ENCODE assay signal across 8 cellular contexts in genomic region chr1:62962794-62963776, GRCh38.
DNase-seq lines count a peak whose midpoint lies in the region; ATAC-seq and TF ChIP-seq lines count a peak whose summit lies in the region.

No MANE protein-coding gene starts in this region.

- peak; percentile 74 for TF ChIP-seq CTCF in cardiac muscle cell (IDR thresholded peaks at IDR 0.05; ENCODE audit: low read depth, low read length)
- peak; percentile 84 for TF ChIP-seq CTCF in chondrocyte (IDR thresholded peaks at IDR 0.05)

- H3K27me3 Mint-ChIP-seq in chondrocyte (ENCODE audit: low read depth) = peaks cover 6% of the 10 kb centered on the region
- peaks cover 3 to 9% of the 10 kb centered on the region in 2 donors for H3K27me3 Mint-ChIP-seq in CD4-positive, alpha-beta memory T cell
- peaks cover 43% of the 10 kb centered on the region for H3K27me3 Mint-ChIP-seq in stimulated activated memory B cell treated with anti-CD40 and anti-IgM and Interleukin-4, amounts not matched to agents 10 μg/mL and 1 μg/mL and 100 μg/mL, for 72 hours

- CTCF ChIA-PET in CD4-positive, alpha-beta memory T cell (lab: Charles Lee; ENCODE audit: partially characterized antibody) = interaction anchor here (1.3 kb wide), 1 partner anchor 8 kb away, joined by 4 read pairs; no protein-coding TSS in a partner anchor

- no peaks in the 10 kb centered on the region for H3K9me3 ChIP-seq in cardiac muscle cell (ENCODE audit: low read depth)
- H3K9me3 ChIP-seq in CD4-positive, alpha-beta memory T cell (ENCODE audit: control insufficient read depth in 1 of 2, low read length in 2 of 2) = no peaks in the 10 kb centered on the region

- peaks cover 6% of the 10 kb centered on the region for H3K4me1 Mint-ChIP-seq in chondrocyte (ENCODE audit: low read depth)
- no peaks in the 10 kb centered on the region for H3K4me1 Mint-ChIP-seq in CD4-positive, alpha-beta memory T cell
- no peaks in the 10 kb centered on the region for H3K4me1 Mint-ChIP-seq in stimulated activated memory B cell treated with anti-CD40 and anti-IgM and Interleukin-4, amounts not matched to agents 10 μg/mL and 1 μg/mL and 100 μg/mL, for 72 hours

- no peak overlapping the region for H3K4me3 Mint-ChIP-seq in chondrocyte (ENCODE audit: unreplicated experiment)
- H3K4me3 Mint-ChIP-seq in CD4-positive, alpha-beta memory T cell = no peak overlapping the region
- H3K4me3 Mint-ChIP-seq in stimulated activated memory B cell treated with anti-CD40 and anti-IgM and Interleukin-4, amounts not matched to agents 10 μg/mL and 1 μg/mL and 100 μg/mL, for 72 hours = no peak overlapping the region

- H3K27ac Mint-ChIP-seq in chondrocyte (ENCODE audit: unreplicated experiment) = no peak overlapping the region
- H3K27ac Mint-ChIP-seq in CD4-positive, alpha-beta memory T cell = no peak overlapping the region
- H3K27ac Mint-ChIP-seq in stimulated activated memory B cell treated with anti-CD40 and anti-IgM and Interleukin-4, amounts not matched to agents 10 μg/mL and 1 μg/mL and 100 μg/mL, for 72 hours = no peak overlapping the region

- ATAC-seq in HG02623 (IDR thresholded peaks at IDR 0.05; ENCODE audit: unreplicated experiment) = peak; percentile 72
- no peak for ATAC-seq in stimulated activated memory B cell treated with anti-CD40 and anti-IgM and Interleukin-4, amounts not matched to agents 10 μg/mL and 1 μg/mL and 100 μg/mL, for 72 hours

- no peaks in the 10 kb centered on the region for H3K27me3 ChIP-seq in cardiac muscle cell
- no peaks in the 10 kb centered on the region for H3K27me3 ChIP-seq in CD4-positive, alpha-beta memory T cell (ENCODE audit: insufficient read depth, low read length)

- no peaks in the 10 kb centered on the region for H3K9me3 Mint-ChIP-seq in chondrocyte (ENCODE audit: low read depth)
- peaks cover 0 to 3% (median 0%) of the 10 kb centered on the region in 8 donors for H3K9me3 Mint-ChIP-seq in CD4-positive, alpha-beta memory T cell
- no peaks in the 10 kb centered on the region for H3K9me3 Mint-ChIP-seq in stimulated activated memory B cell treated with anti-CD40 and anti-IgM and Interleukin-4, amounts not matched to agents 10 μg/mL and 1 μg/mL and 100 μg/mL, for 72 hours

- intact Hi-C loops in cardiac septum (cut with DNase I) = loop anchor here (5.0 kb wide), 1 partner anchor 109 kb away; no protein-coding TSS in a partner anchor
- intact Hi-C loops in CD4-positive, alpha-beta memory T cell (cut with micrococcal nuclease) = no loop called here

- H3K36me3 Mint-ChIP-seq in chondrocyte (ENCODE audit: low read depth) = no peaks in the 10 kb centered on the region
- H3K36me3 Mint-ChIP-seq in CD4-positive, alpha-beta memory T cell = no peaks in the 10 kb centered on the region
- no peaks in the 10 kb centered on the region for H3K36me3 Mint-ChIP-seq in stimulated activated memory B cell treated with anti-CD40 and anti-IgM and Interleukin-4, amounts not matched to agents 10 μg/mL and 1 μg/mL and 100 μg/mL, for 72 hours

- DNase-seq in cardiac muscle cell (ENCODE audit: low read depth in 1 of 2, low spot score in 1 of 2) = peak; percentile 72 to 73
- no peak for DNase-seq in cardiac septum (ENCODE audit: low spot score)
- DNase-seq in NCI-H748 treated with DMSO at 0.1 percent for 48 hours (lab: John Stamatoyannopoulos, UW) = peak; percentile 25
- no peak for DNase-seq in chondrocyte (ENCODE audit: low spot score)
- DNase-seq in lung microvascular endothelial cell (ENCODE audit: low read depth in 2 of 2) = peak; percentile 54 to 55
- DNase-seq in CD4-positive, alpha-beta memory T cell = no peak

- H3K4me1 ChIP-seq in cardiac muscle cell (ENCODE audit: low read depth) = no peaks in the 10 kb centered on the region
- no peaks in the 10 kb centered on the region for H3K4me1 ChIP-seq in CD4-positive, alpha-beta memory T cell (ENCODE audit: insufficient read depth, low read length)

- no peak overlapping the region for H3K4me3 ChIP-seq in cardiac muscle cell
- H3K4me3 ChIP-seq in CD4-positive, alpha-beta memory T cell (ENCODE audit: low read length in 2 of 2) = no peak overlapping the region

- H3K36me3 ChIP-seq in cardiac muscle cell = no peaks in the 10 kb centered on the region
- H3K36me3 ChIP-seq in CD4-positive, alpha-beta memory T cell (ENCODE audit: insufficient read depth, low read length) = no peaks in the 10 kb centered on the region

- H3K27ac ChIP-seq in cardiac muscle cell = no peak overlapping the region
- H3K27ac ChIP-seq in CD4-positive, alpha-beta memory T cell (ENCODE audit: low read depth, low read length) = no peak overlapping the region

- POLR2A ChIA-PET in CD4-positive, alpha-beta memory T cell (lab: Charles Lee; ENCODE audit: partially characterized antibody) = no interaction called here

Comparison
In these comparisons a context has a peak if more than half of its experiments do, and no peak if none do; other contexts are left out.
1. DNase-seq: peak in cardiac muscle cell (2 of 2), NCI-H748 treated with DMSO at 0.1 percent for 48 hours (single experiment) and lung microvascular endothelial cell (2 of 2); none in cardiac septum (single experiment), chondrocyte (single experiment) and CD4-positive, alpha-beta memory T cell (0 of 5).